Comparison of ENCODE assay signal across 23 cellular contexts in the genomic region with DNA sequence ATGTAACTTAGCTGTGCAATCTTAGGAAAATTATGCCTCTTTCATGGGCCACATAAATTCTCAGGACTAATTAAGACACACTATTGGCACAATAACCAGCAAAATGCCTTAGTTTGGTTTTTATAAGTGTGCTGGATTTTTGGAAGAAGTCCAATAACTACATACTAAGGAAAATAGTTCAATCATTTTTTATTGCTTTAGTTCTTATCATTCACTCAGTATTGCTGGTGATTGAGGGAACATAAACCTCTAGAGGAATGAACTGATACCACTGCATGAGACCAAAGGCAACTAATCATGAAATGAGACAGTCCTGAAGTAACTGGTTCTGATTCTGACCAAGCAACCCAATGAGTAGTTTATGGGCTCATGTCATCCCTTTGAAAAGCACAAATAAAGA.
DNase-seq lines count a peak whose midpoint lies in the region; ATAC-seq, FAIRE-seq and TF ChIP-seq lines count a peak whose summit lies in the region.
"Had no signal": no experiment of that assay in that cellular context is flagged by ENCODE, and none has a peak within 500 bp of the region (broad histone marks: within the 10 kb centered on the region; RNA-seq: fewer than 3 reads in every experiment).

No MANE protein-coding gene starts in this region.

- H3K27ac ChIP-seq in A549 (no peak overlapping the region), gastrocnemius medialis (peak overlapping the region in 3 of 4 donors; percentile 12 to 63 (median 39))
- H3K27ac ChIP-seq: C4-2B, Peyer's patch had no signal

- H3K36me3 ChIP-seq in mucosa of descending colon (ENCODE audit: low read depth), result no peaks in the 10 kb centered on the region
- no peaks in the 10 kb centered on the region for H3K36me3 ChIP-seq in gastrocnemius medialis
- H3K36me3 ChIP-seq: Peyer's patch had no signal

- TF ChIP-seq EP300 in A549 (IDR thresholded peaks at IDR 0.05), result no peak

- ATAC-seq in A549, result no peak
- peak; percentile 55 for ATAC-seq in mucosa of descending colon
- ATAC-seq in gastrocnemius medialis, result no peak
- no peak for ATAC-seq in activated CD8-positive, alpha-beta T cell treated with anti-CD3 and anti-CD28 coated beads, Interleukin-2, amount 10 ng/mL, durations not matched to agents 7 days and 5 days
- no peak for ATAC-seq in GM18867 (IDR thresholded peaks at IDR 0.05; ENCODE audit: unreplicated experiment)
- ATAC-seq: CD8-positive, alpha-beta T cell had no signal

- H3K4me1 ChIP-seq in A549, result peaks cover 85% of the 10 kb centered on the region
- H3K4me1 ChIP-seq in mucosa of descending colon (ENCODE audit: low read depth), result peaks cover 18% of the 10 kb centered on the region
- H3K4me1 ChIP-seq in gastrocnemius medialis, result peaks cover 71 to 82% of the 10 kb centered on the region in 2 donors

- no peaks in the 10 kb centered on the region for H3K9me3 ChIP-seq in A549
- no peaks in the 10 kb centered on the region for H3K9me3 ChIP-seq in mucosa of descending colon
- no peaks in the 10 kb centered on the region for H3K9me3 ChIP-seq in gastrocnemius medialis
- H3K9me3 ChIP-seq: Caco-2, Peyer's patch had no signal

- H3K4me3 ChIP-seq in A549, result no peak overlapping the region
- H3K4me3 ChIP-seq in mucosa of descending colon, result no peak overlapping the region
- H3K4me3 ChIP-seq in gastrocnemius medialis, result no peak overlapping the region
- H3K4me3 ChIP-seq: Peyer's patch, SK-N-MC had no signal

- in situ Hi-C loops in gastrocnemius medialis (cut with MboI; ENCODE audit: low sequenced_read_pairs in 4 of 4), result no loop called here

- H3K36me3 Mint-ChIP-seq in activated CD8-positive, alpha-beta T cell treated with anti-CD3 and anti-CD28 coated beads, Interleukin-2, amount 10 ng/mL, durations not matched to agents 7 days and 5 days (ENCODE audit: low read depth), result no peaks in the 10 kb centered on the region
- H3K36me3 Mint-ChIP-seq: CD8-positive, alpha-beta T cell had no signal

- peaks cover 6% of the 10 kb centered on the region for H3K27me3 Mint-ChIP-seq in activated CD8-positive, alpha-beta T cell treated with anti-CD3 and anti-CD28 coated beads, Interleukin-2, amount 10 ng/mL, durations not matched to agents 7 days and 5 days (ENCODE audit: low read depth)
- H3K27me3 Mint-ChIP-seq: B cell had no signal

- TF ChIP-seq POLR2A in A549 (IDR thresholded peaks at IDR 0.05; ENCODE audit: low read length) (no peak), gastrocnemius medialis (IDR thresholded peaks at IDR 0.05) (no peak)

- peak; percentile 46 for FAIRE-seq in A549 (lab: Jason Lieb, UNC)
- FAIRE-seq: G401.6, H1 had no signal

- no peaks in the 10 kb centered on the region for H3K27me3 ChIP-seq in gastrocnemius medialis
- H3K27me3 ChIP-seq: Peyer's patch had no signal

- H3K4me3 Mint-ChIP-seq in activated CD8-positive, alpha-beta T cell treated with anti-CD3 and anti-CD28 coated beads, Interleukin-2, amount 10 ng/mL, durations not matched to agents 7 days and 5 days, result no peak overlapping the region
- H3K4me3 Mint-ChIP-seq: B cell; CD8-positive, alpha-beta T cell had no signal

- no peak overlapping the region for H3K27ac Mint-ChIP-seq in activated CD8-positive, alpha-beta T cell treated with anti-CD3 and anti-CD28 coated beads, Interleukin-2, amount 10 ng/mL, durations not matched to agents 7 days and 5 days
- H3K27ac Mint-ChIP-seq: B cell; CD8-positive, alpha-beta T cell had no signal

- TF ChIP-seq RAD21 in A549 (conservative IDR thresholded peaks at IDR 0.05 in 1 of 2, IDR thresholded peaks at IDR 0.05 in 1 of 2), result no peak

- H3K4me1 Mint-ChIP-seq in activated CD8-positive, alpha-beta T cell treated with anti-CD3 and anti-CD28 coated beads, Interleukin-2, amount 10 ng/mL, durations not matched to agents 7 days and 5 days (ENCODE audit: low read depth), result no peaks in the 10 kb centered on the region

- H3K4me2 ChIP-seq in A549, result no peak overlapping the region

- POLR2A ChIA-PET in A549 (lab: Yijun Ruan, JAX), result no interaction called here
- POLR2A ChIA-PET in activated CD8-positive, alpha-beta T cell treated with anti-CD3 and anti-CD28 coated beads, Interleukin-2, amount 10 ng/mL, durations not matched to agents 7 days and 5 days (lab: Charles Lee), result no interaction called here

- intact Hi-C loops in mucosa of descending colon (cut with DNase I, micrococcal nuclease), result no loop called here
- intact Hi-C loops in gastrocnemius medialis (cut with DNase I; ENCODE audit: low total_unique reads), result no loop called here

- no peak for DNase-seq in A549 (ENCODE audit: low read depth in 1 of 2, low spot score in 1 of 2)
- peak; percentile 20 for DNase-seq in NCI-H69 (lab: John Stamatoyannopoulos, UW)
- no peak for DNase-seq in mucosa of descending colon
- no peak for DNase-seq in gastrocnemius medialis
- DNase-seq in activated CD8-positive, alpha-beta T cell treated with anti-CD3 and anti-CD28 coated beads, Interleukin-2, amount 10 ng/mL, durations not matched to agents 7 days and 5 days, result no peak
- DNase-seq in GM19240 (ENCODE audit: insufficient read length, low spot score), result no peak
- DNase-seq: Caco-2; CD8-positive, alpha-beta T cell; HCEC 1CT; NCI-H1048; NCI-H1417; NCI-H1694 treated with DMSO at 0.1 percent for 48 hours; NCI-H2081; NCI-H2227 treated with DMSO at 0.1 percent for 48 hours; NCI-H526 treated with DMSO at 0.1 percent for 48 hours; Peyer's patch; SIG-M5 had no signal

- TF ChIP-seq CTCF in A549 (IDR thresholded peaks at IDR 0.05), result no peak
- no peak for TF ChIP-seq CTCF in mucosa of descending colon (IDR thresholded peaks at IDR 0.05)
- no peak for TF ChIP-seq CTCF in gastrocnemius medialis (IDR thresholded peaks at IDR 0.05 in 4 of 5, conservative IDR thresholded peaks at IDR 0.05 in 1 of 5)

- CTCF ChIA-PET in A549 (lab: Yijun Ruan, JAX), result no interaction called here
- CTCF ChIA-PET in activated CD8-positive, alpha-beta T cell treated with anti-CD3 and anti-CD28 coated beads, Interleukin-2, amount 10 ng/mL, durations not matched to agents 7 days and 5 days (lab: Charles Lee), result no interaction called here

- H3K9me3 Mint-ChIP-seq in activated CD8-positive, alpha-beta T cell treated with anti-CD3 and anti-CD28 coated beads, Interleukin-2, amount 10 ng/mL, durations not matched to agents 7 days and 5 days (ENCODE audit: insufficient read depth), result no peaks in the 10 kb centered on the region
- H3K9me3 Mint-ChIP-seq: CD8-positive, alpha-beta T cell had no signal

TF ChIP-seq in A549, 52 proteins besides CTCF, POLR2A, EP300 and RAD21:
- no peak for TF ChIP-seq EHMT2 (IDR thresholded peaks at IDR 0.05; ENCODE audit: low read depth)
- TF ChIP-seq RARB (CRISPR knock-in tag; IDR thresholded peaks at IDR 0.05), result no peak
- TF ChIP-seq MAX (IDR thresholded peaks at IDR 0.05), result no peak
- no peak for TF ChIP-seq HDAC2 (IDR thresholded peaks at IDR 0.05)
- TF ChIP-seq NR3C1 (IDR thresholded peaks at IDR 0.05), result no peak
- TF ChIP-seq NPAS2 (CRISPR knock-in tag; IDR thresholded peaks at IDR 0.05; ENCODE audit: borderline replicate concordance), result no peak
- no peak for TF ChIP-seq HOXB13 (CRISPR knock-in tag; IDR thresholded peaks at IDR 0.05; ENCODE audit: low read depth)
- no peak for TF ChIP-seq FOSB (CRISPR knock-in tag; IDR thresholded peaks at IDR 0.05)
- TF ChIP-seq EHF (CRISPR knock-in tag; IDR thresholded peaks at IDR 0.05), result no peak
- TF ChIP-seq CEBPB (IDR thresholded peaks at IDR 0.05), result no peak
- no peak for TF ChIP-seq FOSL2 (IDR thresholded peaks at IDR 0.05)
- TF ChIP-seq FOSL2 (CRISPR knock-in tag; IDR thresholded peaks at IDR 0.05), result no peak
- no peak for TF ChIP-seq ATOH8 (CRISPR knock-in tag; IDR thresholded peaks at IDR 0.05; ENCODE audit: low read depth)

Comparison
In these comparisons a context has a peak if more than half of its experiments do, and no peak if none do; other contexts are left out.
1. H3K27ac ChIP-seq: peak in gastrocnemius medialis (3 of 4); none in A549 (0 of 2).